ENCODE assay signal across 21 cellular contexts in the genomic region with DNA sequence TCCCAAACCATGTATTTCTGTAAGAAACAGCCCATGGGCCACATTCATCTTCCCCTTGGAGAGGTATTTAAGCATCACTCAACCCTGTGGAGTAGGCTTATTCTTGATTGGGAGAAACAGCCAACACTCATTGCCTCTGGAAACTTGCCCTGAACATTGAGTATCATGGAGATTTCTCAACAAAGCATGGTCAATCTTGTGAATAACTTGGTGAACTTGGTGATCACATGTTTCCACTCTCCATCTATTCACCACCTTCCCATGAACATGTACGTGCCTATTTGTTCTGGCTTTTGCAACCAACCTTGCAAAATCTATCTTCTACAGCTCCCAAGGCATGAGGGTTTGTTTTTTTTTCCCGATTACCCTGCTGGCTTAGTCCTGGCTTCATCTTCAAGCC.
"Had no signal": no experiment of that assay in that cellular context is flagged by ENCODE, and none has a peak within 500 bp of the region (broad histone marks: within the 10 kb centered on the region; RNA-seq: fewer than 3 reads in every experiment).

No MANE protein-coding gene starts in this region.

- ATAC-seq: esophagus mucosa; left lobe of liver; natural killer cell treated with Interleukin-12 subunit alpha and Interleukin-12 subunit beta and Interleukin-15 and Interleukin-18, amount 100 ng/mL, for 72 hours; stimulated activated memory B cell treated with anti-CD40 and anti-IgM and Interleukin-4, amounts not matched to agents 10 μg/mL and 1 μg/mL and 100 μg/mL, for 72 hours; stimulated activated naive CD8-positive, alpha-beta T cell treated with anti-CD3 and anti-CD28 coated beads, Interleukin-15, Interleukin-2, amounts not matched to agents 100 U/mL and 50 U/mL, for 24 hours had no signal

- H3K27me3 ChIP-seq: colonic mucosa, neural progenitor cell, right atrium auricular region, tibial nerve, upper lobe of left lung had no signal

- H3K4me2 ChIP-seq: neural progenitor cell had no signal

- H3K4me3 ChIP-seq: colonic mucosa, lung, neural progenitor cell, prostate gland, right atrium auricular region, skin epidermis, spleen, thoracic aorta, tibial nerve, upper lobe of left lung had no signal

- DNase-seq: colonic mucosa; effector CD8-positive, alpha-beta T cell; endodermal cell; foreskin melanocyte; head of caudate nucleus; spleen; stimulated activated CD4-positive, alpha-beta T cell treated with anti-CD3 and anti-CD28 coated beads, Interleukin-4, amount 100 ng/mL, for 4 hours; stimulated activated naive CD8-positive, alpha-beta T cell treated with anti-CD3 and anti-CD28 coated beads, Interleukin-15, Interleukin-2, amounts not matched to agents 100 U/mL and 50 U/mL, for 24 hours; upper lobe of left lung had no signal

- H3K9me3 ChIP-seq: colonic mucosa, prostate gland, right atrium auricular region, spleen, thoracic aorta, tibial nerve, upper lobe of left lung had no signal

- H3K9ac ChIP-seq: neural progenitor cell had no signal

- H3K4me1 ChIP-seq: colonic mucosa, neural progenitor cell, prostate gland, spleen, upper lobe of left lung had no signal

- H2AFZ ChIP-seq: neural progenitor cell had no signal

- H3K27ac ChIP-seq: colonic mucosa, epithelial cell of prostate, neural progenitor cell, prostate gland, right atrium auricular region, skin epidermis, spleen, thoracic aorta, upper lobe of left lung had no signal

- H3K36me3 ChIP-seq: colonic mucosa, neural progenitor cell, prostate gland, right atrium auricular region, spleen, thoracic aorta, tibial nerve, upper lobe of left lung had no signal
